In genomic region chr1:165570078-165570477, GRCh38 we compare ENCODE assay signal across 17 cellular contexts.
DNase-seq lines count a peak whose midpoint lies in the region; ATAC-seq and TF ChIP-seq lines count a peak whose summit lies in the region.
"Had no signal": no experiment of that assay in that cellular context is flagged by ENCODE, and none has a peak within 500 bp of the region (broad histone marks: within the 10 kb centered on the region; RNA-seq: fewer than 3 reads in every experiment).

No MANE protein-coding gene starts in this region.

- DNase-seq in DMS 273 treated with DMSO at 0.1 percent for 48 hours (lab: John Stamatoyannopoulos, UW) (peak; percentile 55), NCI-H2171 (lab: John Stamatoyannopoulos, UW) (peak; percentile 40), NCI-H69 (lab: John Stamatoyannopoulos, UW) (peak; percentile 71), WERI-Rb-1 (peak; percentile 89), HuH-7 (ENCODE audit: low spot score) (no peak), hypothalamus (lab: John Stamatoyannopoulos, UW) (no peak), AG08395 (ENCODE audit: low spot score) (no peak)
- DNase-seq: CD4-positive, alpha-beta memory T cell; GOT3; H7; HFFc6; KG1 had no signal

- no peaks in the 10 kb centered on the region for H3K36me3 ChIP-seq in WERI-Rb-1
- H3K36me3 ChIP-seq: BLaER1 had no signal

- H3K27me3 ChIP-seq in WERI-Rb-1 (ENCODE audit: insufficient read depth, low read depth, severe bottlenecking): no peaks in the 10 kb centered on the region
- H3K27me3 ChIP-seq: BLaER1 had no signal

- TF ChIP-seq CTCF in WERI-Rb-1 (IDR thresholded peaks at IDR 0.05; ENCODE audit: low read depth, low read length): no peak

- peak overlapping the region; percentile 92 for H3K27ac ChIP-seq in WERI-Rb-1
- H3K27ac ChIP-seq: A549, BLaER1 had no signal

- H3K4me3 ChIP-seq in WERI-Rb-1 (ENCODE audit: low read depth, low read length): peak overlapping the region; percentile 30
- H3K4me3 ChIP-seq: A549, BLaER1 had no signal

- no peak for ATAC-seq in GM19463 (IDR thresholded peaks at IDR 0.05; ENCODE audit: unreplicated experiment)
- ATAC-seq: A549, HCT116, HepG2 had no signal

- no peaks in the 10 kb centered on the region for H3K9me3 ChIP-seq in WERI-Rb-1 (ENCODE audit: severe bottlenecking)
- H3K9me3 ChIP-seq: A549, BLaER1 had no signal

Comparison
In these comparisons a context has a peak if more than half of its experiments do, and no peak if none do; other contexts are left out.
1. DNase-seq: peak in DMS 273 treated with DMSO at 0.1 percent for 48 hours (single experiment), NCI-H2171 (single experiment), NCI-H69 (single experiment) and WERI-Rb-1 (single experiment); none in HuH-7 (single experiment), hypothalamus (0 of 51) and AG08395 (single experiment).